In genomic region chr9:121353246-121353975, GRCh38 we compare ENCODE assay signal across 8 cellular contexts. TPM values are rescaled to one million over a fixed set of nuclear protein-coding genes. Genes with fewer than 3 reads are reported as not detected.
DNase-seq lines count a peak whose midpoint lies in the region; ATAC-seq, FAIRE-seq and TF ChIP-seq lines count a peak whose summit lies in the region.

No MANE protein-coding gene starts in this region.

- H3K27me3 ChIP-seq in fibroblast of lung (ENCODE audit: control insufficient read depth, insufficient read depth, low read length) = no peaks in the 10 kb centered on the region

- H4K20me1 ChIP-seq in fibroblast of lung (ENCODE audit: control insufficient read depth, extremely low read depth, insufficient read depth, low read length) = no peaks in the 10 kb centered on the region

- peaks cover 54% of the 10 kb centered on the region for H3K4me1 ChIP-seq in fibroblast of lung (ENCODE audit: control insufficient read depth, extremely low read depth, insufficient read depth, low read length)

- no peak for FAIRE-seq in urothelium cell line (lab: Jason Lieb, UNC)

- TF ChIP-seq CTCF in fibroblast of lung (conservative IDR thresholded peaks at IDR 0.05 in 1 of 2, IDR thresholded peaks at IDR 0.05 in 1 of 2; ENCODE audit: low read depth in 1 of 2, low read length in 2 of 2) = no peak
- TF ChIP-seq CTCF in glutamatergic neuron (IDR thresholded peaks at IDR 0.05; ENCODE audit: partially characterized antibody, unreplicated experiment) = no peak

- H3K27ac Mint-ChIP-seq in T-helper 1 cell treated with Interleukin-12 subunit alpha and Interleukin-12 subunit beta and Interleukin-4 antibody, amounts not matched to agents 30 μg/mL and 1 μg/mL, for 36 hours = peak overlapping the region; percentile 87
- no peak overlapping the region for H3K27ac Mint-ChIP-seq in glutamatergic neuron (ENCODE audit: unreplicated experiment)

- no peak overlapping the region for H3K4me2 ChIP-seq in fibroblast of lung (ENCODE audit: extremely low read depth, insufficient read depth, low read length)

- peaks cover 56% of the 10 kb centered on the region for H3K4me1 Mint-ChIP-seq in T-helper 1 cell treated with Interleukin-12 subunit alpha and Interleukin-12 subunit beta and Interleukin-4 antibody, amounts not matched to agents 30 μg/mL and 1 μg/mL, for 36 hours (ENCODE audit: low read depth)
- no peaks in the 10 kb centered on the region for H3K4me1 Mint-ChIP-seq in glutamatergic neuron (ENCODE audit: low read depth, unreplicated experiment)

- no peaks in the 10 kb centered on the region for H3K9me3 Mint-ChIP-seq in T-helper 1 cell treated with Interleukin-12 subunit alpha and Interleukin-12 subunit beta and Interleukin-4 antibody, amounts not matched to agents 30 μg/mL and 1 μg/mL, for 36 hours
- no peaks in the 10 kb centered on the region for H3K9me3 Mint-ChIP-seq in glutamatergic neuron (ENCODE audit: unreplicated experiment)

- no peak overlapping the region for H3K4me3 ChIP-seq in fibroblast of lung (replicated peaks in 1 of 4; ENCODE audit: control extremely low read depth in 1 of 4, insufficient read depth in 1 of 4, low read depth in 3 of 4, low read length in 4 of 4)

- H3K36me3 ChIP-seq in fibroblast of lung (ENCODE audit: control insufficient read depth, insufficient read depth, low read length) = peaks cover 11% of the 10 kb centered on the region

- peaks cover 53% of the 10 kb centered on the region for H3K36me3 Mint-ChIP-seq in T-helper 1 cell treated with Interleukin-12 subunit alpha and Interleukin-12 subunit beta and Interleukin-4 antibody, amounts not matched to agents 30 μg/mL and 1 μg/mL, for 36 hours (ENCODE audit: low read depth)
- H3K36me3 Mint-ChIP-seq in glutamatergic neuron (ENCODE audit: unreplicated experiment) = no peaks in the 10 kb centered on the region

- H2AFZ ChIP-seq in fibroblast of lung (ENCODE audit: low read length) = no peak overlapping the region

- ATAC-seq in GM18858 (IDR thresholded peaks at IDR 0.05; ENCODE audit: unreplicated experiment) = peak; percentile 94
- ATAC-seq in HG02678 (IDR thresholded peaks at IDR 0.05; ENCODE audit: unreplicated experiment) = peak; percentile 94

- H3K4me3 Mint-ChIP-seq in T-helper 1 cell treated with Interleukin-12 subunit alpha and Interleukin-12 subunit beta and Interleukin-4 antibody, amounts not matched to agents 30 μg/mL and 1 μg/mL, for 36 hours = peak overlapping the region; percentile 74
- no peak overlapping the region for H3K4me3 Mint-ChIP-seq in glutamatergic neuron (ENCODE audit: unreplicated experiment)

- H3K27ac ChIP-seq in fibroblast of lung (ENCODE audit: insufficient read depth, low read length) = peak overlapping the region; percentile 21

- H3K27me3 Mint-ChIP-seq in T-helper 1 cell treated with Interleukin-12 subunit alpha and Interleukin-12 subunit beta and Interleukin-4 antibody, amounts not matched to agents 30 μg/mL and 1 μg/mL, for 36 hours (ENCODE audit: low read depth) = no peaks in the 10 kb centered on the region
- no peaks in the 10 kb centered on the region for H3K27me3 Mint-ChIP-seq in glutamatergic neuron (ENCODE audit: unreplicated experiment)

- H3K9me3 ChIP-seq in fibroblast of lung (ENCODE audit: control insufficient read depth, insufficient read depth, low read depth, low read length) = no peaks in the 10 kb centered on the region

- H3K9ac ChIP-seq in fibroblast of lung (ENCODE audit: insufficient read depth, low read length) = no peak overlapping the region

- no peak for DNase-seq in fibroblast of lung (ENCODE audit: low read depth in 2 of 2)
- DNase-seq in stimulated activated CD8-positive, alpha-beta memory T cell treated with anti-CD3 and anti-CD28 coated beads, Interleukin-4, amount 100 ng/mL, for 48 hours = peak; percentile 64
- DNase-seq in urothelium cell line (ENCODE audit: low spot score) = no peak
- DNase-seq in glutamatergic neuron = no peak
- no peak for DNase-seq in epidermal melanocyte (ENCODE audit: insufficient read length, low spot score)

- H3K79me2 ChIP-seq in fibroblast of lung (ENCODE audit: control insufficient read depth, insufficient read depth, low read length) = peaks cover 31% of the 10 kb centered on the region

RNA-seq across cellular contexts. Expression of gene STOM, which starts 16.6 kb away (rescaled TPM):
- 215 and 248 TPM in 2 replicates for total RNA-seq in fibroblast of lung
- 224 and 536 TPM in 2 replicates for polyA plus RNA-seq in fibroblast of lung
- polyA plus RNA-seq in fibroblast of lung (2012) = 151 and 362 TPM in 2 replicates
- polyA minus RNA-seq in fibroblast of lung (ENCODE audit: low replicate concordance) = 62.3 and 103 TPM in 2 replicates
- total RNA-seq in glutamatergic neuron (ENCODE audit: unreplicated experiment) = 2.0 TPM

Comparison
In these comparisons a context has a peak if more than half of its experiments do, and no peak if none do; other contexts are left out.
1. RNA of gene STOM, which starts 16.6 kb away (total RNA-seq): 215 to 248 TPM in fibroblast of lung; 2.0 TPM in glutamatergic neuron (single experiment); every median in the first group is over 10 times any median in the second.